In genomic region chr5:16406630-16407029, GRCh38 we compare ENCODE assay signal across 24 cellular contexts. TPM values are rescaled to one million over a fixed set of nuclear protein-coding genes. Genes with fewer than 3 reads are reported as not detected.
A peak's percentile ranks its signal among the peaks of the same experiment; 100 is the strongest.
DNase-seq lines count a peak whose midpoint lies in the region; ATAC-seq and TF ChIP-seq lines count a peak whose summit lies in the region.
"Had no signal": no experiment of that assay in that cellular context is flagged by ENCODE, and none has a peak within 500 bp of the region (broad histone marks: within the 10 kb centered on the region; RNA-seq: fewer than 3 reads in every experiment).

No MANE protein-coding gene starts in this region.

- H3K27ac ChIP-seq in PC-3 (ENCODE audit: low read length) = no peak overlapping the region
- H3K27ac ChIP-seq in GM23338 (ENCODE audit: low read depth) = no peak overlapping the region
- H3K27ac ChIP-seq: BLaER1, PC-9, SJCRH30 had no signal

- H3K4me1 Mint-ChIP-seq in GM23338 (peaks cover 7% of the 10 kb centered on the region; the same call in 2 of the 3 replicates), type B pancreatic cell (ENCODE audit: unreplicated experiment) (no peaks in the 10 kb centered on the region)
- H3K4me1 Mint-ChIP-seq: CD4-positive, CD25-positive, alpha-beta regulatory T cell had no signal

- H3K36me3 ChIP-seq in PC-3 (ENCODE audit: low read depth, low read length) (no peaks in the 10 kb centered on the region), GM23338 (ENCODE audit: insufficient read depth) (no peaks in the 10 kb centered on the region)
- H3K36me3 ChIP-seq: BLaER1, MG63, SJCRH30 had no signal

- H3K9ac ChIP-seq in PC-3 (ENCODE audit: low read length) = no peak overlapping the region
- H3K9ac ChIP-seq: BLaER1 had no signal

- H3F3A ChIP-seq in PC-3 (ENCODE audit: low read length, unreplicated experiment) (no peaks in the 10 kb centered on the region), GM23338 (replicated peaks; ENCODE audit: low read depth) (no peaks in the 10 kb centered on the region)

- no TSS peak for BruUV-seq in PC-3 (replicated peaks; lab: Mats Ljungman, UMichigan)

- H2AFZ ChIP-seq in PC-3 (ENCODE audit: low read length) (no peak overlapping the region), GM23338 (no peak overlapping the region)
- H2AFZ ChIP-seq: PC-9 had no signal

- H3K4me3 Mint-ChIP-seq in GM23338 (no peak overlapping the region), type B pancreatic cell (no peak overlapping the region)
- H3K4me3 Mint-ChIP-seq: CD4-positive, CD25-positive, alpha-beta regulatory T cell had no signal

- peak; percentile 14 for DNase-seq in NCI-H345 (lab: John Stamatoyannopoulos, UW)
- no peak for DNase-seq in NCI-H345 treated with DMSO at 0.1 percent for 48 hours (lab: John Stamatoyannopoulos, UW; ENCODE audit: unreplicated experiment)
- DNase-seq in COR-L47 (lab: John Stamatoyannopoulos, UW) = peak; percentile 47
- peak; percentile 44 for DNase-seq in NCI-H2029 treated with DMSO at 0.1 percent for 48 hours (lab: John Stamatoyannopoulos, UW)
- peak; percentile 40 for DNase-seq in PC-3
- no peak for DNase-seq in NCI-H1436 (lab: John Stamatoyannopoulos, UW)
- no peak for DNase-seq in GM23338 (ENCODE audit: low spot score)
- DNase-seq in type B pancreatic cell (ENCODE audit: extremely low spot score, unreplicated experiment) = no peak
- DNase-seq: CD4-positive, CD25-positive, alpha-beta regulatory T cell; DMS79; EL; GDM1; KG1; MG63; NCI-H187; NCI-H2227 treated with DMSO at 0.1 percent for 48 hours; NCI-H524 treated with DMSO at 0.1 percent for 48 hours; T-helper 1 cell had no signal

- H3K9me3 Mint-ChIP-seq in GM23338 (peaks cover 3% of the 10 kb centered on the region; the same call in 1 of the 3 replicates), type B pancreatic cell (peaks cover 5% of the 10 kb centered on the region)

- H3K4me1 ChIP-seq in PC-3 (ENCODE audit: insufficient read depth, low read length) (no peaks in the 10 kb centered on the region), GM23338 (ENCODE audit: insufficient read depth) (no peaks in the 10 kb centered on the region)
- H3K4me1 ChIP-seq: BLaER1, SJCRH30 had no signal

- POLR2A ChIA-PET in PC-3 (lab: Charles Lee; ENCODE audit: unreplicated experiment) = no interaction called here

- no peak overlapping the region for H3K4me2 ChIP-seq in PC-3 (ENCODE audit: low read length)
- no peak overlapping the region for H3K4me2 ChIP-seq in GM23338
- H3K4me2 ChIP-seq: BLaER1 had no signal

- no peaks in the 10 kb centered on the region for H4K20me1 ChIP-seq in PC-3 (ENCODE audit: low read length)
- H4K20me1 ChIP-seq in GM23338 (replicated peaks; ENCODE audit: insufficient read depth) = no peaks in the 10 kb centered on the region
- H4K20me1 ChIP-seq: BLaER1 had no signal

- H3K79me2 ChIP-seq in PC-3 (ENCODE audit: low read length) = no peaks in the 10 kb centered on the region
- no peaks in the 10 kb centered on the region for H3K79me2 ChIP-seq in GM23338 (replicated peaks; ENCODE audit: insufficient read depth)

- intact Hi-C loops in PC-3 (cut with micrococcal nuclease) = no loop called here

- CTCF ChIA-PET in PC-3 (lab: Charles Lee) = no interaction called here

- H3K36me3 Mint-ChIP-seq in GM23338 (ENCODE audit: low read depth) (no peaks in the 10 kb centered on the region; the same call in 2 of the 3 replicates), type B pancreatic cell (no peaks in the 10 kb centered on the region)
- H3K36me3 Mint-ChIP-seq: CD4-positive, CD25-positive, alpha-beta regulatory T cell had no signal

- no peak overlapping the region for H3K4me3 ChIP-seq in PC-3 (ENCODE audit: low read length)
- no peak overlapping the region for H3K4me3 ChIP-seq in GM23338
- H3K4me3 ChIP-seq: BLaER1, GM12878, MG63, PC-9, SJCRH30 had no signal

- no peak for ATAC-seq in PC-3
- ATAC-seq in GM23338 = no peak
- ATAC-seq: GM12878, HCT116, Right ventricle myocardium inferior had no signal

- H3K9me2 ChIP-seq in PC-3 (replicated peaks; ENCODE audit: low read length) (no peaks in the 10 kb centered on the region), GM23338 (ENCODE audit: insufficient read depth) (peaks cover 7% of the 10 kb centered on the region)

- no peaks in the 10 kb centered on the region for H3K9me3 ChIP-seq in PC-3 (ENCODE audit: low read length)
- H3K9me3 ChIP-seq: BLaER1, MG63, SJCRH30 had no signal

- H3K27ac Mint-ChIP-seq in GM23338 (no peak overlapping the region), type B pancreatic cell (no peak overlapping the region)

- H3K27me3 ChIP-seq in PC-3 (ENCODE audit: low read length) (peaks cover under 1% of the 10 kb centered on the region; the same call in 1 of the 2 replicates), GM23338 (ENCODE audit: insufficient read depth) (no peaks in the 10 kb centered on the region)
- H3K27me3 ChIP-seq: BLaER1, SJCRH30 had no signal

- H3K27me3 Mint-ChIP-seq in GM23338 (ENCODE audit: insufficient read depth, low read depth, poor library complexity) = no peaks in the 10 kb centered on the region
- H3K27me3 Mint-ChIP-seq in type B pancreatic cell = peaks cover 27% of the 10 kb centered on the region

- no peak for TF ChIP-seq CTCF in PC-3 (conservative IDR thresholded peaks at IDR 0.05; ENCODE audit: low read depth, low read length)
- TF ChIP-seq CTCF in GM23338 (conservative IDR thresholded peaks at IDR 0.05; ENCODE audit: low read depth in 2 of 2) = no peak
- no peak for TF ChIP-seq CTCF in type B pancreatic cell (conservative IDR thresholded peaks at IDR 0.05)

TF ChIP-seq in GM23338, 12 proteins besides CTCF, POLR2A, EP300 and RAD21:
- TF ChIP-seq JUNB (IDR thresholded peaks at IDR 0.05; ENCODE audit: unreplicated experiment) = no peak
- TF ChIP-seq EZH2 (IDR thresholded peaks at IDR 0.05; ENCODE audit: low read depth, unreplicated experiment) = no peak

RNA-seq across cellular contexts. Expression of gene ZNF622, which starts 59.0 kb away (rescaled TPM):
- 76.9 and 98.3 TPM in 2 replicates for total RNA-seq in PC-3 (2014; rRNA removed)
- 26.8 and 30.7 TPM in 2 replicates for total RNA-seq in GM23338 (2014; rRNA removed; shearing (Covaris generic))
- polyA plus RNA-seq in GM23338 (2016; fragmentation: Nextera tagmentation; extraction: Ambion mirVana) = 18.8 and 20.1 TPM in 2 replicates
- 24.3 and 32.5 TPM in 2 replicates for total RNA-seq in type B pancreatic cell (ENCODE audit: low replicate concordance)

Comparison
In these comparisons a context has a peak if more than half of its experiments do, and no peak if none do; other contexts are left out.
1. DNase-seq: peak in NCI-H345 (single experiment), COR-L47 (single experiment), NCI-H2029 treated with DMSO at 0.1 percent for 48 hours (single experiment) and PC-3 (single experiment); none in NCI-H345 treated with DMSO at 0.1 percent for 48 hours (single experiment), NCI-H1436 (single experiment), GM23338 (single experiment) and type B pancreatic cell (single experiment).